ENCODE assay signal across 13 cellular contexts in the genomic region with DNA sequence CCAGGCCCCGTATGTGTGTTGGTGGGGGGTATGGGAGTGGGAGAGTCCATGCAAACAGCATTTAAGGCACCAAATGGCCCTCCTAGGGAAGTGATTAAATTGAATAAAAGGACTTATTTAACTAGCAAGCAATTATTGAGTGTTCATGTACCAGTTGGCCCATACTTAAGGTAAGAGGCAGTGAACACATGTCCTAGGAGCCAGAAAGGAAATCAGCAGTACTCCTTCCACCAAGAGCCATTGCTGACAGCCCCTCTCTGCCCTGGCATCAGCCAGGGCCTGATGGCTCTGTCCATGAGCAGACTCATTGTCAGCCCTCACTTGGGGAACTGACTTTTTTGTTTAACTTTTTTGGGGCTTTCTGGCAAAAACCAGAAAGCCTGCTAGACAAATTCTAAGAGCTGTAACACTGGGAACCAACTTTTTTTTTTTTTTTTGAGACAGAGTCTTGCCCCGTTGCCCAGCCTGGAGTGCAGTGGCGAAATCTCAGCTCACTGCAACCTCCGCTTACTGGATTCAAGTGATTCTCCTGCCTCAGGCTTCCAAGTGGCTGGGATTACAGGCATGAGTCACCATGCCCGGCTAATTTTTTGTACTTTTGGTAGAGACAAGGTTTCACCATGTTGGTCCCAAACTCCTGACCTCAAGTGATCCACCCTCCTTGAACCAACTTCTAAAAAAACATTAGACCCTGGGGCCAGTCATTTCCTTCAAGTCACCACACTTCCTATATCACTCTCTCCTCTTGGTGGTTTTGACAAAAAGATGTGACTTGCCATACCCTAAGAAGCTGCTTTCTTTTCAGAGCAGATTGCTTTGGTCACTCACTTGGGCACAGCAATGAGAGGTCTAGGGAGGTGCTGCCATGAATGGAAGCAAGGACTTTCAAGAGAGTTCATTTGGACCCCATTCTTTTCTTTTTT. TPM values are rescaled to one million over a fixed set of nuclear protein-coding genes. Genes with fewer than 3 reads are reported as not detected.
DNase-seq lines count a peak whose midpoint lies in the region; ATAC-seq and TF ChIP-seq lines count a peak whose summit lies in the region.
"Had no signal": no experiment of that assay in that cellular context is flagged by ENCODE, and none has a peak within 500 bp of the region (broad histone marks: within the 10 kb centered on the region; RNA-seq: fewer than 3 reads in every experiment).

No MANE protein-coding gene starts in this region.

- intact Hi-C loops in naive thymus-derived CD4-positive, alpha-beta T cell (cut with micrococcal nuclease), result no loop called here

- no peaks in the 10 kb centered on the region for H3K36me3 ChIP-seq in naive thymus-derived CD4-positive, alpha-beta T cell (ENCODE audit: control insufficient read depth in 2 of 3, insufficient read depth in 3 of 3, low read length in 3 of 3)
- H3K36me3 ChIP-seq: neural progenitor cell had no signal

- CTCF ChIA-PET in naive thymus-derived CD4-positive, alpha-beta T cell (lab: Charles Lee), result no interaction called here

- no peak for TF ChIP-seq CTCF in epithelial cell of esophagus (IDR thresholded peaks at IDR 0.05; ENCODE audit: insufficient read depth, low read depth, low read length, missing control alignments)

- H3K4me1 ChIP-seq in naive thymus-derived CD4-positive, alpha-beta T cell (ENCODE audit: control insufficient read depth in 2 of 2, insufficient read depth in 2 of 2, low read length in 2 of 2), result no peaks in the 10 kb centered on the region

- H3K4me3 ChIP-seq in epithelial cell of esophagus (ENCODE audit: low read length), result no peak overlapping the region
- no peak overlapping the region for H3K4me3 ChIP-seq in naive thymus-derived CD4-positive, alpha-beta T cell (ENCODE audit: low read length)
- H3K4me3 ChIP-seq: neural progenitor cell had no signal

- DNase-seq in EL (peak; percentile 64), NCI-H146 treated with DMSO at 0.1 percent for 48 hours (lab: John Stamatoyannopoulos, UW; ENCODE audit: unreplicated experiment) (peak; percentile 13), epithelial cell of esophagus (ENCODE audit: low read depth) (peak; percentile 79), COLO668 (lab: John Stamatoyannopoulos, UW; ENCODE audit: unreplicated experiment) (no peak)
- DNase-seq in naive thymus-derived CD4-positive, alpha-beta T cell, result no peak
- DNase-seq: activated CD4-positive, alpha-beta T cell treated with anti-CD3 and anti-CD28 coated beads, Interleukin-2, amount 10 ng/mL, durations not matched to agents 24 days and 14 days; activated naive CD4-positive, alpha-beta T cell treated with Interleukin-2 at 50 U/mL for 16 hours; SK-N-SH had no signal

- POLR2A ChIA-PET in naive thymus-derived CD4-positive, alpha-beta T cell (lab: Charles Lee), result no interaction called here

- ATAC-seq in naive thymus-derived CD4-positive, alpha-beta T cell, result peak; percentile 67
- ATAC-seq in HG02840 (IDR thresholded peaks at IDR 0.05; ENCODE audit: low FRiP score, unreplicated experiment) (no peak), GM19023 (IDR thresholded peaks at IDR 0.05; ENCODE audit: unreplicated experiment) (no peak), GM18502 (IDR thresholded peaks at IDR 0.05; ENCODE audit: poor library complexity, unreplicated experiment) (no peak)

- H3K4me1 Mint-ChIP-seq in naive thymus-derived CD4-positive, alpha-beta T cell, result peaks cover 0 to 3% (median 0%) of the 10 kb centered on the region in 7 donors
- H3K4me1 Mint-ChIP-seq: activated CD4-positive, alpha-beta T cell treated with anti-CD3 and anti-CD28 coated beads, Interleukin-2, amount 10 ng/mL, durations not matched to agents 24 days and 14 days had no signal

- H3K36me3 Mint-ChIP-seq in naive thymus-derived CD4-positive, alpha-beta T cell, result no peaks in the 10 kb centered on the region
- H3K36me3 Mint-ChIP-seq: neural progenitor cell had no signal

- H3K27me3 Mint-ChIP-seq in naive thymus-derived CD4-positive, alpha-beta T cell, result no peaks in the 10 kb centered on the region

- no peaks in the 10 kb centered on the region for H3K9me3 ChIP-seq in naive thymus-derived CD4-positive, alpha-beta T cell (ENCODE audit: control insufficient read depth in 2 of 3, low read length in 3 of 3)
- H3K9me3 ChIP-seq: SK-N-SH had no signal

- H3K9me3 Mint-ChIP-seq in naive thymus-derived CD4-positive, alpha-beta T cell, result peaks cover 0 to 2% (median 0%) of the 10 kb centered on the region in 11 donors
- H3K9me3 Mint-ChIP-seq: activated CD4-positive, alpha-beta T cell treated with anti-CD3 and anti-CD28 coated beads, Interleukin-2, amount 10 ng/mL, durations not matched to agents 24 days and 14 days; neural progenitor cell had no signal

- H3K4me3 Mint-ChIP-seq in naive thymus-derived CD4-positive, alpha-beta T cell, result no peak overlapping the region
- H3K4me3 Mint-ChIP-seq: activated CD4-positive, alpha-beta T cell treated with anti-CD3 and anti-CD28 coated beads, Interleukin-2, amount 10 ng/mL, durations not matched to agents 24 days and 14 days; neural progenitor cell had no signal

- H3K27ac ChIP-seq in naive thymus-derived CD4-positive, alpha-beta T cell (ENCODE audit: low read depth, low read length), result no peak overlapping the region
- H3K27ac ChIP-seq: neural progenitor cell had no signal

- no peak overlapping the region for H3K27ac Mint-ChIP-seq in naive thymus-derived CD4-positive, alpha-beta T cell
- H3K27ac Mint-ChIP-seq: activated CD4-positive, alpha-beta T cell treated with anti-CD3 and anti-CD28 coated beads, Interleukin-2, amount 10 ng/mL, durations not matched to agents 24 days and 14 days; neural progenitor cell had no signal

- H3K27me3 ChIP-seq in naive thymus-derived CD4-positive, alpha-beta T cell (ENCODE audit: control insufficient read depth in 2 of 2, insufficient read depth in 2 of 2, low read length in 2 of 2), result no peaks in the 10 kb centered on the region
- H3K27me3 ChIP-seq: neural progenitor cell had no signal

RNA-seq across cellular contexts. Expression of a gene that starts 10.7 kb away (rescaled TPM):
- 1 to 10 TPM in 3 of 5 experiments, under 1 TPM in 1, not detected in 1; 0.11 to 8.9 (median 3.7) TPM for total RNA-seq in naive thymus-derived CD4-positive, alpha-beta T cell
- not detected for polyA plus RNA-seq in naive thymus-derived CD4-positive, alpha-beta T cell

RNA-seq across cellular contexts. Expression of a gene that starts 25.1 kb away (rescaled TPM):
- total RNA-seq in naive thymus-derived CD4-positive, alpha-beta T cell, result 1 to 10 TPM in 4 of 5 experiments, under 1 TPM in 1; 0.48 to 2.0 (median 1.6) TPM
- polyA plus RNA-seq in naive thymus-derived CD4-positive, alpha-beta T cell, result under 1 TPM; 0.43 to 0.53 TPM

RNA-seq across cellular contexts. Expression of a gene that starts 25.3 kb away (rescaled TPM):
- total RNA-seq in naive thymus-derived CD4-positive, alpha-beta T cell, result 100 to 1,000 TPM; 101 to 338 (median 110) TPM
- 100 to 1,000 TPM; 556 to 584 TPM for polyA plus RNA-seq in naive thymus-derived CD4-positive, alpha-beta T cell

RNA-seq across cellular contexts. Expression of a gene that starts 28.1 kb away (rescaled TPM):
- total RNA-seq in naive thymus-derived CD4-positive, alpha-beta T cell, result under 1 TPM in 1 of 5 experiments, not detected in 4; 0.15 TPM
- polyA plus RNA-seq in naive thymus-derived CD4-positive, alpha-beta T cell, result not detected
- total RNA-seq: dermis microvascular lymphatic vessel endothelial cell had no signal

RNA-seq across cellular contexts. Expression of a gene that starts 32.3 kb away (rescaled TPM):
- total RNA-seq in naive thymus-derived CD4-positive, alpha-beta T cell, result 1 to 10 TPM in 4 of 5 experiments, under 1 TPM in 1; 0.91 to 9.9 (median 4.5) TPM
- 1 to 10 TPM in 1 of 2 donors, under 1 TPM in 1; 0.70 to 2.0 TPM for polyA plus RNA-seq in naive thymus-derived CD4-positive, alpha-beta T cell

Comparison
In these comparisons a context has a peak if more than half of its experiments do, and no peak if none do; other contexts are left out.
1. DNase-seq: peak in EL (single experiment), NCI-H146 treated with DMSO at 0.1 percent for 48 hours (single experiment) and epithelial cell of esophagus (single experiment); none in naive thymus-derived CD4-positive, alpha-beta T cell (0 of 9) and COLO668 (single experiment).